ENCODE assay signal across 1 cellular context in the genomic region with DNA sequence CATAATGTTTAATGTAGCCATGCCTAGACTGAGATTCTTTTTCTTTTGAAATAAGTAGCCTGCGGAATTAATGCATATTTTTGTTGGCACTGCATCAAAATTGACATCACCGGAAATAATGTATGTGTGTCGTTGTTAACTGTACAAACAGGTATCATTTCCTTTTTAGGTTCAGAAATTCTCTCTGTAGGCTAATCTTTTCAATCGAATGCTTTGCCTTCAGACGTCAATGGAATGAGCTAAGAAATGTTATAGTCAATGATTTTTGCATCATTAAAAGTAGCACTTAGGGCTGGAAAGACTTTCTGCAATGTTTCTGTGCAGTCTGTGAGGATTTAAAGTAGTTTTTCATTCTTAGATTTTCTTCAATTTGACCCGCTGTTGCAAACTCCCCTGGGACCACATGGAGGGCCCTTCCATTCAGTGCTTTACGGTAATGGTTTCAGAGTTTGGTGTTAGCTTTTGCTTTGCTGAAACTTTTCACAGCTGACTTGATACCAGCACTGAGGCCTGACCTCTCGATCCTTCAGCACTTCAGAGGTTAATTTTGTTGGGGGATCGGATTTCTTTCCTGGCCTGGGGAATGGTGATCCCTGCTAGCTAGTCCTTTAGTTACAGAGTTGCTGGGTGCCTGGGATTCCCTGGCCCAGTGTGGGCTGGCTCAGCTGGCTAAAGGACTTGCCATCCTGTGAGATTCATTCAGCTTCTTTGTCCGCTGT.
TF ChIP-seq lines count a peak whose summit lies in the region.

No MANE protein-coding gene starts in this region.

TF ChIP-seq in K562, 482 proteins besides CTCF, POLR2A, EP300 and RAD21 (continued from another document):
- TF ChIP-seq, protein P1, sequence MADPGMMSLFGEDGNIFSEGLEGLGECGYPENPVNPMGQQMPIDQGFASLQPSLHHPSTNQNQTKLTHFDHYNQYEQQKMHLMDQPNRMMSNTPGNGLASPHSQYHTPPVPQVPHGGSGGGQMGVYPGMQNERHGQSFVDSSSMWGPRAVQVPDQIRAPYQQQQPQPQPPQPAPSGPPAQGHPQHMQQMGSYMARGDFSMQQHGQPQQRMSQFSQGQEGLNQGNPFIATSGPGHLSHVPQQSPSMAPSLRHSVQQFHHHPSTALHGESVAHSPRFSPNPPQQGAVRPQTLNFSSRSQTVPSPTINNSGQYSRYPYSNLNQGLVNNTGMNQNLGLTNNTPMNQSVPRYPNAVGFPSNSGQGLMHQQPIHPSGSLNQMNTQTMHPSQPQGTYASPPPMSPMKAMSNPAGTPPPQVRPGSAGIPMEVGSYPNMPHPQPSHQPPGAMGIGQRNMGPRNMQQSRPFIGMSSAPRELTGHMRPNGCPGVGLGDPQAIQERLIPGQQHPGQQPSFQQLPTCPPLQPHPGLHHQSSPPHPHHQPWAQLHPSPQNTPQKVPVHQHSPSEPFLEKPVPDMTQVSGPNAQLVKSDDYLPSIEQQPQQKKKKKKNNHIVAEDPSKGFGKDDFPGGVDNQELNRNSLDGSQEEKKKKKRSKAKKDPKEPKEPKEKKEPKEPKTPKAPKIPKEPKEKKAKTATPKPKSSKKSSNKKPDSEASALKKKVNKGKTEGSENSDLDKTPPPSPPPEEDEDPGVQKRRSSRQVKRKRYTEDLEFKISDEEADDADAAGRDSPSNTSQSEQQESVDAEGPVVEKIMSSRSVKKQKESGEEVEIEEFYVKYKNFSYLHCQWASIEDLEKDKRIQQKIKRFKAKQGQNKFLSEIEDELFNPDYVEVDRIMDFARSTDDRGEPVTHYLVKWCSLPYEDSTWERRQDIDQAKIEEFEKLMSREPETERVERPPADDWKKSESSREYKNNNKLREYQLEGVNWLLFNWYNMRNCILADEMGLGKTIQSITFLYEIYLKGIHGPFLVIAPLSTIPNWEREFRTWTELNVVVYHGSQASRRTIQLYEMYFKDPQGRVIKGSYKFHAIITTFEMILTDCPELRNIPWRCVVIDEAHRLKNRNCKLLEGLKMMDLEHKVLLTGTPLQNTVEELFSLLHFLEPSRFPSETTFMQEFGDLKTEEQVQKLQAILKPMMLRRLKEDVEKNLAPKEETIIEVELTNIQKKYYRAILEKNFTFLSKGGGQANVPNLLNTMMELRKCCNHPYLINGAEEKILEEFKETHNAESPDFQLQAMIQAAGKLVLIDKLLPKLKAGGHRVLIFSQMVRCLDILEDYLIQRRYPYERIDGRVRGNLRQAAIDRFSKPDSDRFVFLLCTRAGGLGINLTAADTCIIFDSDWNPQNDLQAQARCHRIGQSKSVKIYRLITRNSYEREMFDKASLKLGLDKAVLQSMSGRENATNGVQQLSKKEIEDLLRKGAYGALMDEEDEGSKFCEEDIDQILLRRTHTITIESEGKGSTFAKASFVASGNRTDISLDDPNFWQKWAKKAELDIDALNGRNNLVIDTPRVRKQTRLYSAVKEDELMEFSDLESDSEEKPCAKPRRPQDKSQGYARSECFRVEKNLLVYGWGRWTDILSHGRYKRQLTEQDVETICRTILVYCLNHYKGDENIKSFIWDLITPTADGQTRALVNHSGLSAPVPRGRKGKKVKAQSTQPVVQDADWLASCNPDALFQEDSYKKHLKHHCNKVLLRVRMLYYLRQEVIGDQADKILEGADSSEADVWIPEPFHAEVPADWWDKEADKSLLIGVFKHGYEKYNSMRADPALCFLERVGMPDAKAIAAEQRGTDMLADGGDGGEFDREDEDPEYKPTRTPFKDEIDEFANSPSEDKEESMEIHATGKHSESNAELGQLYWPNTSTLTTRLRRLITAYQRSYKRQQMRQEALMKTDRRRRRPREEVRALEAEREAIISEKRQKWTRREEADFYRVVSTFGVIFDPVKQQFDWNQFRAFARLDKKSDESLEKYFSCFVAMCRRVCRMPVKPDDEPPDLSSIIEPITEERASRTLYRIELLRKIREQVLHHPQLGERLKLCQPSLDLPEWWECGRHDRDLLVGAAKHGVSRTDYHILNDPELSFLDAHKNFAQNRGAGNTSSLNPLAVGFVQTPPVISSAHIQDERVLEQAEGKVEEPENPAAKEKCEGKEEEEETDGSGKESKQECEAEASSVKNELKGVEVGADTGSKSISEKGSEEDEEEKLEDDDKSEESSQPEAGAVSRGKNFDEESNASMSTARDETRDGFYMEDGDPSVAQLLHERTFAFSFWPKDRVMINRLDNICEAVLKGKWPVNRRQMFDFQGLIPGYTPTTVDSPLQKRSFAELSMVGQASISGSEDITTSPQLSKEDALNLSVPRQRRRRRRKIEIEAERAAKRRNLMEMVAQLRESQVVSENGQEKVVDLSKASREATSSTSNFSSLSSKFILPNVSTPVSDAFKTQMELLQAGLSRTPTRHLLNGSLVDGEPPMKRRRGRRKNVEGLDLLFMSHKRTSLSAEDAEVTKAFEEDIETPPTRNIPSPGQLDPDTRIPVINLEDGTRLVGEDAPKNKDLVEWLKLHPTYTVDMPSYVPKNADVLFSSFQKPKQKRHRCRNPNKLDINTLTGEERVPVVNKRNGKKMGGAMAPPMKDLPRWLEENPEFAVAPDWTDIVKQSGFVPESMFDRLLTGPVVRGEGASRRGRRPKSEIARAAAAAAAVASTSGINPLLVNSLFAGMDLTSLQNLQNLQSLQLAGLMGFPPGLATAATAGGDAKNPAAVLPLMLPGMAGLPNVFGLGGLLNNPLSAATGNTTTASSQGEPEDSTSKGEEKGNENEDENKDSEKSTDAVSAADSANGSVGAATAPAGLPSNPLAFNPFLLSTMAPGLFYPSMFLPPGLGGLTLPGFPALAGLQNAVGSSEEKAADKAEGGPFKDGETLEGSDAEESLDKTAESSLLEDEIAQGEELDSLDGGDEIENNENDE (IDR thresholded peaks at IDR 0.05; ENCODE audit: low read depth, low read length), result peak; percentile 96
- TF ChIP-seq HMBOX1 (IDR thresholded peaks at IDR 0.05), result 0 out of 2 replicates have a peak, but pooled peaks have one; percentile 29
TF ChIP-seq in K562: peak in this region for 3.
